Comparison of ENCODE assay signal across 11 cellular contexts in the genomic region with DNA sequence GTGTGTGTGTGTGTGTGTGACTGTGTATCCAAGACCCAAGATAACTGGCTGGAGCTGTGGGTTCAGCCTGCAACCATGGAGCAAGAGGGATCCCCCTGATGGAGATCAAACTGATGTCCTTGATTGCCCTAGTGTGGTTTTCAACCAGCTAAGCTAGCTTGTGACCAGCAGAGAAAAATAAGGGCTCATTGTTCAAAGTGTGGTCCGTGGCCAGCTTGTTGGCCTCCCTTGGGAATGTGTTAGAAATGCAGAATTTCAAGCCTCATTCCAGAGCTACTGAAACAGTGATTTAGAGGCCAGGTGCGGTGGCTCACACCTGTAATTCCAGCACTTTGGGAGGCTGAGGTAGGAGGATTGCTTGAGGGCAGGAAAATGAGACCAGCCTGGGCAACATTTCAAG.
"Had no signal": no experiment of that assay in that cellular context is flagged by ENCODE, and none has a peak within 500 bp of the region (broad histone marks: within the 10 kb centered on the region; RNA-seq: fewer than 3 reads in every experiment).

No MANE protein-coding gene starts in this region.

- H3K27ac ChIP-seq: spleen, upper lobe of left lung had no signal

- H3K9ac ChIP-seq: SK-N-SH had no signal

- H3K4me2 ChIP-seq: SK-N-SH had no signal

- H3K9me3 ChIP-seq: SK-N-SH, spleen, upper lobe of left lung had no signal

- DNase-seq: activated B cell treated with CpG ODN at 0.5 μM for 24 hours; activated CD4-positive, alpha-beta T cell treated with anti-CD3 and anti-CD28 coated beads, Interleukin-2, amount 10 ng/mL, durations not matched to agents 24 days and 14 days; activated naive CD4-positive, alpha-beta T cell treated with anti-CD3 and anti-CD28 coated beads, Interleukin-2, amount 10 ng/mL, durations not matched to agents 7 days and 5 days; naive B cell; right cardiac atrium; SK-N-SH; spleen; stimulated activated CD4-positive, alpha-beta T cell treated with anti-CD3 and anti-CD28 coated beads, Interleukin-1b, Interleukin-23, amount 100 ng/mL, for 48 hours; upper lobe of left lung had no signal

- H3K4me3 ChIP-seq: spleen, upper lobe of left lung had no signal

- H3K36me3 ChIP-seq: spleen, upper lobe of left lung had no signal

- H3K27me3 ChIP-seq: upper lobe of left lung had no signal

- ATAC-seq: esophagus mucosa; right cardiac atrium; stimulated activated memory B cell treated with anti-CD40 and anti-IgM and Interleukin-4, amounts not matched to agents 10 μg/mL and 1 μg/mL and 100 μg/mL, for 72 hours had no signal
